Comparison of ENCODE assay signal across 22 cellular contexts in genomic region chr16:75948886-75949285, GRCh38.
"Had no signal": no experiment of that assay in that cellular context is flagged by ENCODE, and none has a peak within 500 bp of the region (broad histone marks: within the 10 kb centered on the region; RNA-seq: fewer than 3 reads in every experiment).

No MANE protein-coding gene starts in this region.

- H3K27ac ChIP-seq: cardiac muscle cell had no signal

- FAIRE-seq: astrocyte, K562 had no signal

- H3K4me3 ChIP-seq: cardiac muscle cell, K562 had no signal

- DNase-seq: activated B cell treated with CpG ODN at 0.5 μM for 24 hours; activated CD4-positive, alpha-beta memory T cell treated with anti-CD3 and anti-CD28 coated beads for 36 hours; activated CD4-positive, alpha-beta T cell treated with anti-CD3 and anti-CD28 coated beads, Interleukin-2, amount 10 ng/mL, durations not matched to agents 7 days and 5 days; activated CD8-positive, alpha-beta memory T cell treated with anti-CD3 and anti-CD28 coated beads for 24 hours; activated effector memory CD4-positive, alpha-beta T cell treated with anti-CD3 and anti-CD28 coated beads, Interleukin-2, amount 50 U/mL, for 16 hours; activated naive CD4-positive, alpha-beta T cell treated with Interleukin-2 at 50 U/mL for 16 hours; activated naive CD8-positive, alpha-beta T cell treated with anti-CD3 and anti-CD28 coated beads, Interleukin-2, amount 50 U/mL, for 24 hours; activated T-cell treated with anti-CD3 and anti-CD28 coated beads, Interleukin-2, amount 50 U/mL, for 4 hours; amniotic stem cell; Karpas-422; NCI-H1105 treated with DMSO at 0.1 percent for 48 hours; NCI-H1694; NCI-H2029 treated with DMSO at 0.1 percent for 48 hours; NCI-H345; NCI-H510A; SIG-M5; T-helper 17 cell; T-helper 9 cell had no signal

- H3K27me3 ChIP-seq: cardiac muscle cell had no signal

- H3K36me3 ChIP-seq: cardiac muscle cell had no signal

- ATAC-seq: activated naive CD4-positive, alpha-beta T cell treated with anti-CD3 and anti-CD28 coated beads, Interleukin-2, amount 50 U/mL, for 72 hours; activated naive CD8-positive, alpha-beta T cell treated with anti-CD3 and anti-CD28 coated beads, Interleukin-2, amount 50 U/mL, for 24 hours; activated T-cell treated with anti-CD3 and anti-CD28 coated beads, Interleukin-2, amount 50 U/mL, for 4 hours; K562; T-helper 17 cell had no signal
